18 cellular contexts compared by ENCODE assay signal in genomic region chr11:12480401-12480800, GRCh38.
A peak's percentile ranks its signal among the peaks of the same experiment; 100 is the strongest.
DNase-seq lines count a peak whose midpoint lies in the region; ATAC-seq and TF ChIP-seq lines count a peak whose summit lies in the region.
"Had no signal": no experiment of that assay in that cellular context is flagged by ENCODE, and none has a peak within 500 bp of the region (broad histone marks: within the 10 kb centered on the region; RNA-seq: fewer than 3 reads in every experiment).

No MANE protein-coding gene starts in this region.

- no peak overlapping the region for H3K18ac ChIP-seq in IMR-90 (ENCODE audit: low read depth, low read length)

- H3K4me3 ChIP-seq in IMR-90 (ENCODE audit: insufficient read depth, low read depth, low read length) (no peak overlapping the region), endodermal cell (ENCODE audit: low read length) (no peak overlapping the region), prostate gland (no peak overlapping the region)

- no peak overlapping the region for H2AK5ac ChIP-seq in IMR-90 (ENCODE audit: low read depth, low read length)

- peaks cover 34% of the 10 kb centered on the region for H3K9me1 ChIP-seq in IMR-90 (ENCODE audit: insufficient read depth, low read length)

- no peak overlapping the region for H2BK15ac ChIP-seq in IMR-90 (ENCODE audit: low read depth, low read length)

- H3K4me1 Mint-ChIP-seq in endodermal cell (no peaks in the 10 kb centered on the region), nephron progenitor cell (peaks cover 25% of the 10 kb centered on the region)
- H3K4me1 Mint-ChIP-seq: IgD-negative memory B cell had no signal

- H4K5ac ChIP-seq in IMR-90 (ENCODE audit: low read depth, low read length) = no peak overlapping the region

- H3K27me3 Mint-ChIP-seq in endodermal cell (ENCODE audit: insufficient read depth) (no peaks in the 10 kb centered on the region), nephron progenitor cell (ENCODE audit: low read depth, poor library complexity) (peaks cover 3% of the 10 kb centered on the region)

- no peak overlapping the region for H3K9ac ChIP-seq in IMR-90 (ENCODE audit: low read depth, low read length)
- no peak overlapping the region for H3K9ac ChIP-seq in endodermal cell (ENCODE audit: extremely low read depth, low read length, poor library complexity, severe bottlenecking)

- H3K27me3 ChIP-seq in IMR-90 (ENCODE audit: control insufficient read depth, insufficient read depth, low read length) (no peaks in the 10 kb centered on the region), endodermal cell (ENCODE audit: control insufficient read depth, insufficient read depth, low read length, poor library complexity, severe bottlenecking) (no peaks in the 10 kb centered on the region), prostate gland (replicated peaks; ENCODE audit: insufficient read depth) (no peaks in the 10 kb centered on the region)

- H3K27ac ChIP-seq in IMR-90 (ENCODE audit: insufficient read depth, low read length) (no peak overlapping the region), endodermal cell (ENCODE audit: low read depth, low read length) (no peak overlapping the region), prostate gland (no peak overlapping the region)
- H3K27ac ChIP-seq: C4-2B had no signal

- H3K36me3 Mint-ChIP-seq in endodermal cell (ENCODE audit: low read depth) (peaks cover 57% of the 10 kb centered on the region), nephron progenitor cell (ENCODE audit: low read depth) (peaks cover 45% of the 10 kb centered on the region)

- ATAC-seq in IMR-90 (ENCODE audit: low read depth) (no peak), GM21737 (IDR thresholded peaks at IDR 0.05; ENCODE audit: unreplicated experiment) (no peak)
- ATAC-seq: HCT116 had no signal

- H4K20me1 ChIP-seq in IMR-90 (ENCODE audit: insufficient read depth, low read length) = no peaks in the 10 kb centered on the region

- intact Hi-C loops in IMR-90 (cut with micrococcal nuclease) = no loop called here
- intact Hi-C loops in prostate gland (cut with DNase I) = loop anchor here (10.0 kb wide), 1 partner anchor 404 kb away; no protein-coding TSS in a partner anchor

- no peaks in the 10 kb centered on the region for H3K9me3 ChIP-seq in IMR-90 (ENCODE audit: control insufficient read depth, insufficient read depth, low read length)
- no peaks in the 10 kb centered on the region for H3K9me3 ChIP-seq in endodermal cell (ENCODE audit: control insufficient read depth, low read length)
- H3K9me3 ChIP-seq in prostate gland = no peaks in the 10 kb centered on the region
- H3K9me3 ChIP-seq: Caco-2 had no signal

- no peak overlapping the region for H3K14ac ChIP-seq in IMR-90 (replicated peaks; ENCODE audit: low read depth, low read length)

- in situ Hi-C loops in IMR-90 (cut with MboI; ENCODE audit: low sequenced_read_pairs) = no loop called here

- H3K36me3 ChIP-seq in IMR-90 (ENCODE audit: control insufficient read depth, insufficient read depth, low read length) = peaks cover 61% of the 10 kb centered on the region
- peaks cover 33% of the 10 kb centered on the region for H3K36me3 ChIP-seq in endodermal cell (ENCODE audit: control insufficient read depth, insufficient read depth, low read length)
- no peaks in the 10 kb centered on the region for H3K36me3 ChIP-seq in prostate gland

- no peak overlapping the region for H4K8ac ChIP-seq in IMR-90 (ENCODE audit: low read depth in 2 of 2, low read length in 2 of 2)

- POLR2A ChIA-PET in IMR-90 (lab: Charles Lee; ENCODE audit: unreplicated experiment) = interaction anchor here (0.6 kb wide), 2 partner anchors 155 to 781 kb away, joined by 3 to 5 read pairs; no protein-coding TSS in a partner anchor

- TF ChIP-seq POLR2A in IMR-90 (IDR thresholded peaks at IDR 0.05; ENCODE audit: low read depth, low read length) (no peak), prostate gland (IDR thresholded peaks at IDR 0.05) (no peak)

- no peak for TF ChIP-seq RAD21 in IMR-90 (IDR thresholded peaks at IDR 0.05; ENCODE audit: low read length)

- H3K4me3 Mint-ChIP-seq in endodermal cell (no peak overlapping the region), nephron progenitor cell (no peak overlapping the region)
- H3K4me3 Mint-ChIP-seq: CD4-positive, alpha-beta T cell; IgD-negative memory B cell had no signal

- H3K56ac ChIP-seq in IMR-90 (ENCODE audit: extremely low read depth, insufficient read depth, low read length) = no peak overlapping the region

- no peak overlapping the region for H2BK5ac ChIP-seq in IMR-90 (ENCODE audit: low read depth, low read length, poor library complexity, severe bottlenecking)

- no peak overlapping the region for H2AK9ac ChIP-seq in IMR-90 (replicated peaks; ENCODE audit: low read depth, low read length, poor library complexity)

- H3K4me2 ChIP-seq in IMR-90 (ENCODE audit: low read depth, low read length) = no peak overlapping the region

- H2BK20ac ChIP-seq in IMR-90 (ENCODE audit: low read depth, low read length) = no peak overlapping the region

- no peak overlapping the region for H2AFZ ChIP-seq in IMR-90 (replicated peaks; ENCODE audit: low read length, poor library complexity)

- no peak for TF ChIP-seq CTCF in IMR-90 (conservative IDR thresholded peaks at IDR 0.05; ENCODE audit: low read depth, low read length)
- TF ChIP-seq CTCF in endodermal cell (conservative IDR thresholded peaks at IDR 0.05) = no peak
- no peak for TF ChIP-seq CTCF in nephron progenitor cell (IDR thresholded peaks at IDR 0.05)
- TF ChIP-seq CTCF in prostate gland (IDR thresholded peaks at IDR 0.05) = no peak

- peaks cover 31 to 76% of the 10 kb centered on the region in 2 experiments for H3K79me1 ChIP-seq in IMR-90 (ENCODE audit: low read depth in 1 of 2, low read length in 2 of 2)

- peak overlapping the region; percentile 32; the same call in 1 of the 2 replicates for H3K23ac ChIP-seq in IMR-90 (ENCODE audit: low read depth, low read length)

- H3K4me1 ChIP-seq in IMR-90 (ENCODE audit: control insufficient read depth, insufficient read depth, low read length) (peaks cover 7% of the 10 kb centered on the region), endodermal cell (ENCODE audit: control insufficient read depth, insufficient read depth, low read length) (no peaks in the 10 kb centered on the region), prostate gland (replicated peaks) (no peaks in the 10 kb centered on the region)
- H3K4me1 ChIP-seq: Caco-2 had no signal

- no peak for DNase-seq in IMR-90
- peak; percentile 5 for DNase-seq in endodermal cell
- no peak for DNase-seq in nephron progenitor cell
- no peak for DNase-seq in prostate gland (ENCODE audit: low spot score)
- DNase-seq in stimulated activated CD4-positive, alpha-beta T cell treated with anti-CD3 and anti-CD28 coated beads, Interleukin-4, amount 100 ng/mL, for 1 hour = no peak
- DNase-seq: ACHN; AML-193; Caco-2; CD4-positive, alpha-beta T cell; DMS153; DMS79; GDM1; GOT3; H7 had no signal

- BruUV-seq in IMR-90 (replicated peaks; lab: Mats Ljungman, UMichigan) = no TSS peak

- H3K9me3 Mint-ChIP-seq in endodermal cell = no peaks in the 10 kb centered on the region
- H3K9me3 Mint-ChIP-seq in nephron progenitor cell = no peaks in the 10 kb centered on the region
- H3K9me3 Mint-ChIP-seq: CD4-positive, alpha-beta T cell had no signal

- CTCF ChIA-PET in IMR-90 (lab: Yijun Ruan, JAX) = no interaction called here

- no peak overlapping the region for H4K91ac ChIP-seq in IMR-90 (ENCODE audit: insufficient read depth, low read depth, low read length)

- no peak overlapping the region for H2BK120ac ChIP-seq in IMR-90 (ENCODE audit: low read depth, low read length)

- H3K4ac ChIP-seq in IMR-90 (ENCODE audit: low read depth, low read length) = no peak overlapping the region

- H3K27ac Mint-ChIP-seq in endodermal cell (no peak overlapping the region), nephron progenitor cell (peak overlapping the region; percentile 31)
- H3K27ac Mint-ChIP-seq: CD4-positive, alpha-beta T cell; IgD-negative memory B cell had no signal

- dilution Hi-C loops in IMR-90 (cut with HindIII; ENCODE audit: low sequenced_read_pairs, unreplicated experiment) = no loop called here

- no CpG with 5 or more reads among the region's 4 CpGs for WGBS in IMR-90 (ENCODE audit: extremely low coverage in 2 of 2, insufficient read length in 1 of 2), 2 experiments
- WGBS in endodermal cell (ENCODE audit: insufficient coverage in 1 of 2, insufficient read length in 1 of 2), 2 experiments = 97% methylated on average over 4 of the region's 4 CpGs; no CpG with 5 or more reads in 1 of the 2 experiments
- WGBS in prostate gland = 74% methylated on average over 4 of the region's 4 CpGs

TF ChIP-seq in IMR-90, 13 proteins besides CTCF, POLR2A, EP300 and RAD21 (continues in another document):
- TF ChIP-seq SMC3 (IDR thresholded peaks at IDR 0.05; ENCODE audit: low read depth, low read length) (no peak), RCOR1 (IDR thresholded peaks at IDR 0.05; ENCODE audit: insufficient replicate concordance, low read length) (no peak), RFX5 (IDR thresholded peaks at IDR 0.05; ENCODE audit: low read depth, low read length) (no peak), CHD1 (IDR thresholded peaks at IDR 0.05; ENCODE audit: low read depth, low read length) (no peak), USF2 (IDR thresholded peaks at IDR 0.05; ENCODE audit: low read depth, low read length) (no peak), MAFK (IDR thresholded peaks at IDR 0.05; ENCODE audit: low read depth, low read length) (no peak), FOS (IDR thresholded peaks at IDR 0.05; ENCODE audit: low read depth, low read length) (no peak), MAZ (IDR thresholded peaks at IDR 0.05; ENCODE audit: borderline replicate concordance, low read depth, low read length) (no peak), NFE2L2 (IDR thresholded peaks at IDR 0.05; ENCODE audit: low read depth, low read length) (no peak), MXI1 (IDR thresholded peaks at IDR 0.05; ENCODE audit: borderline replicate concordance, low read depth, low read length) (no peak), BHLHE40 (IDR thresholded peaks at IDR 0.05; ENCODE audit: low read depth, low read length) (no peak)
